ENCODE assay signal across 13 cellular contexts in genomic region chr1:223824712-223825111, GRCh38.
"Had no signal": no experiment of that assay in that cellular context is flagged by ENCODE, and none has a peak within 500 bp of the region (broad histone marks: within the 10 kb centered on the region; RNA-seq: fewer than 3 reads in every experiment).

No MANE protein-coding gene starts in this region.

- H3K27ac Mint-ChIP-seq: activated naive CD8-positive, alpha-beta T cell; endodermal cell; stimulated activated naive B cell treated with anti-CD40 and anti-IgM and Interleukin-4, amounts not matched to agents 10 μg/mL and 1 μg/mL and 100 μg/mL, for 72 hours had no signal

- H3K36me3 ChIP-seq: right atrium auricular region, transverse colon had no signal

- H3K9me3 ChIP-seq: right atrium auricular region, transverse colon had no signal

- ATAC-seq: activated CD4-positive, alpha-beta T cell treated with anti-CD3 and anti-CD28 coated beads for 36 hours; stimulated activated naive B cell treated with anti-CD40 and anti-IgM and Interleukin-4, amounts not matched to agents 10 μg/mL and 1 μg/mL and 100 μg/mL, for 72 hours had no signal

- H3K9me3 Mint-ChIP-seq: endodermal cell; stimulated activated naive B cell treated with anti-CD40 and anti-IgM and Interleukin-4, amounts not matched to agents 10 μg/mL and 1 μg/mL and 100 μg/mL, for 72 hours had no signal

- H3K27me3 Mint-ChIP-seq: activated CD4-positive, alpha-beta T cell treated with anti-CD3 and anti-CD28 coated beads for 36 hours; activated naive CD8-positive, alpha-beta T cell; stimulated activated naive B cell treated with anti-CD40 and anti-IgM and Interleukin-4, amounts not matched to agents 10 μg/mL and 1 μg/mL and 100 μg/mL, for 72 hours had no signal

- FAIRE-seq: kidney had no signal

- H3K4me3 Mint-ChIP-seq: activated CD4-positive, alpha-beta T cell treated with anti-CD3 and anti-CD28 coated beads for 36 hours; activated naive CD8-positive, alpha-beta T cell; stimulated activated naive B cell treated with anti-CD40 and anti-IgM and Interleukin-4, amounts not matched to agents 10 μg/mL and 1 μg/mL and 100 μg/mL, for 72 hours had no signal

- H3K27ac ChIP-seq: hepatocyte, right atrium auricular region, transverse colon had no signal

- DNase-seq: activated CD4-positive, alpha-beta T cell treated with anti-CD3 and anti-CD28 coated beads for 36 hours; activated effector memory CD4-positive, alpha-beta T cell treated with Interleukin-2 at 50 U/mL for 16 hours; amygdala; endodermal cell; erythroblast; kidney; stimulated activated naive B cell treated with anti-CD40 and anti-IgM and Interleukin-4, amounts not matched to agents 10 μg/mL and 1 μg/mL and 100 μg/mL, for 72 hours; T-helper 9 cell; transverse colon had no signal

- H3K4me3 ChIP-seq: hepatocyte, right atrium auricular region, smooth muscle cell, transverse colon had no signal

- H3K27me3 ChIP-seq: hepatocyte, right atrium auricular region, transverse colon had no signal
